ENCODE assay signal across 8 cellular contexts in the genomic region with DNA sequence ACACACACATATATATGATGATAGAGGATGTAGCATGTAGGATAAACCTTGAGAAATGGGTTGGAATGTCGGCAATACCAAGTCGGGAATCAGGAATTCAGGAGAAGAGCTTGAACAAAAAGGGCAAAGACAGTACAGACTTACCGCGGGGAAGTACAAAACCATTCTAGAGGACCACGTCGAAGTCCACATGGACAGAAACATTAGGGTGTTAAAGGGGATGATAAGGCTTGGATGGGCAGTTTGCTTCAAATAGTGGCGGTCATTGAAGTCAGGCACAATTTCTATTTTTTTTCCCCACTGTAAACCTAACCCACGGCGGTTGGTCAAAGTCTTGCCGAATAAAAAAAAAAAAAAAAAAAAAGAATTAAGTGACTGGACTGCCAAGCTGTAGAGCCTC. TPM values are rescaled to one million over a fixed set of nuclear protein-coding genes. Genes with fewer than 3 reads are reported as not detected.
DNase-seq lines count a peak whose midpoint lies in the region; ATAC-seq and TF ChIP-seq lines count a peak whose summit lies in the region.

No MANE protein-coding gene starts in this region.

- H3K27me3 Mint-ChIP-seq in T-helper 1 cell treated with Interleukin-12 subunit alpha and Interleukin-12 subunit beta and Interleukin-4 antibody, amounts not matched to agents 30 μg/mL and 1 μg/mL, for 36 hours (ENCODE audit: low read depth) = no peaks in the 10 kb centered on the region
- H3K27me3 Mint-ChIP-seq in stimulated activated naive CD8-positive, alpha-beta T cell treated with anti-CD3 and anti-CD28 coated beads, Interleukin-15, amount 100 ng/mL, for 72 hours = no peaks in the 10 kb centered on the region

- peak overlapping the region; percentile 79 for H3K4me3 ChIP-seq in WI38 (ENCODE audit: low read depth, low read length)
- H3K4me3 ChIP-seq in iPS-11a (ENCODE audit: low read depth, low read length) = peak overlapping the region; percentile 41

- peaks cover 14% of the 10 kb centered on the region for H3K36me3 Mint-ChIP-seq in T-helper 1 cell treated with Interleukin-12 subunit alpha and Interleukin-12 subunit beta and Interleukin-4 antibody, amounts not matched to agents 30 μg/mL and 1 μg/mL, for 36 hours (ENCODE audit: low read depth)

- no peak for ATAC-seq in stimulated activated naive CD8-positive, alpha-beta T cell treated with anti-CD3 and anti-CD28 coated beads, Interleukin-15, amount 100 ng/mL, for 72 hours
- no peak for ATAC-seq in HG03439 (IDR thresholded peaks at IDR 0.05; ENCODE audit: unreplicated experiment)
- no peak for ATAC-seq in activated CD4-positive, CD25-positive, alpha-beta regulatory T cell treated with anti-CD3 and anti-CD28 coated beads, Interleukin-2, amount 50 U/mL, for 24 hours

- no peak for DNase-seq in T-helper 1 cell
- no peak for DNase-seq in stimulated activated naive CD8-positive, alpha-beta T cell treated with anti-CD3 and anti-CD28 coated beads, Interleukin-15, amount 100 ng/mL, for 72 hours
- no peak for DNase-seq in ureter (ENCODE audit: low spot score)

- TF ChIP-seq CTCF in WI38 (IDR thresholded peaks at IDR 0.05; ENCODE audit: low read depth, low read length) = no peak

- peak overlapping the region; percentile 90 for H3K4me3 Mint-ChIP-seq in T-helper 1 cell treated with Interleukin-12 subunit alpha and Interleukin-12 subunit beta and Interleukin-4 antibody, amounts not matched to agents 30 μg/mL and 1 μg/mL, for 36 hours
- peak overlapping the region; percentile 93 to 94 for H3K4me3 Mint-ChIP-seq in stimulated activated naive CD8-positive, alpha-beta T cell treated with anti-CD3 and anti-CD28 coated beads, Interleukin-15, amount 100 ng/mL, for 72 hours

- H3K4me1 Mint-ChIP-seq in T-helper 1 cell treated with Interleukin-12 subunit alpha and Interleukin-12 subunit beta and Interleukin-4 antibody, amounts not matched to agents 30 μg/mL and 1 μg/mL, for 36 hours (ENCODE audit: low read depth) = peaks cover 30% of the 10 kb centered on the region
- peaks cover 45% of the 10 kb centered on the region for H3K4me1 Mint-ChIP-seq in stimulated activated naive CD8-positive, alpha-beta T cell treated with anti-CD3 and anti-CD28 coated beads, Interleukin-15, amount 100 ng/mL, for 72 hours

- H3K9me3 Mint-ChIP-seq in T-helper 1 cell treated with Interleukin-12 subunit alpha and Interleukin-12 subunit beta and Interleukin-4 antibody, amounts not matched to agents 30 μg/mL and 1 μg/mL, for 36 hours = no peaks in the 10 kb centered on the region
- no peaks in the 10 kb centered on the region for H3K9me3 Mint-ChIP-seq in stimulated activated naive CD8-positive, alpha-beta T cell treated with anti-CD3 and anti-CD28 coated beads, Interleukin-15, amount 100 ng/mL, for 72 hours

- no peak overlapping the region for H3K27ac Mint-ChIP-seq in T-helper 1 cell treated with Interleukin-12 subunit alpha and Interleukin-12 subunit beta and Interleukin-4 antibody, amounts not matched to agents 30 μg/mL and 1 μg/mL, for 36 hours
- H3K27ac Mint-ChIP-seq in stimulated activated naive CD8-positive, alpha-beta T cell treated with anti-CD3 and anti-CD28 coated beads, Interleukin-15, amount 100 ng/mL, for 72 hours = peak overlapping the region; percentile 94 to 97

RNA-seq across cellular contexts. Expression of gene NUS1, which starts 0.8 kb away (rescaled TPM):
- 35.3 TPM for total RNA-seq in ureter
